8 cellular contexts compared by ENCODE assay signal in genomic region chr5:80654391-80655230, GRCh38. TPM values are rescaled to one million over a fixed set of nuclear protein-coding genes. Genes with fewer than 3 reads are reported as not detected.
A peak's percentile ranks its signal among the peaks of the same experiment; 100 is the strongest.
DNase-seq lines count a peak whose midpoint lies in the region; ATAC-seq, FAIRE-seq and TF ChIP-seq lines count a peak whose summit lies in the region.

TSS of gene DHFR (minus strand) at chr5:80654983. CDS start at chr5:80654489, 494 bp downstream.
TSS of gene MSH3 (plus strand) at chr5:80654652. CDS start at chr5:80654728, 76 bp downstream.

- TF ChIP-seq POLR2A in A549 (IDR thresholded peaks at IDR 0.05; ENCODE audit: low read length) (peak; percentile 79), breast epithelium (IDR thresholded peaks at IDR 0.05) (no peak)

- FAIRE-seq in A549 (lab: Jason Lieb, UNC): no peak

- peak; percentile 74 to 90 for ATAC-seq in A549
- peak; percentile 48 for ATAC-seq in GM18867 (IDR thresholded peaks at IDR 0.05; ENCODE audit: unreplicated experiment)
- ATAC-seq in HG03108 (IDR thresholded peaks at IDR 0.05; ENCODE audit: unreplicated experiment): peak; percentile 38

- H3K9me3 ChIP-seq in A549 (no peaks in the 10 kb centered on the region), breast epithelium (no peaks in the 10 kb centered on the region), iPS-20b (ENCODE audit: insufficient read depth, low read depth, low read length) (no peaks in the 10 kb centered on the region), skeletal muscle tissue (ENCODE audit: control insufficient read depth in 3 of 3, low read length in 3 of 3) (no peaks in the 10 kb centered on the region)

- peaks cover 10% of the 10 kb centered on the region; the same call in 1 of the 3 replicates for H3K4me1 ChIP-seq in A549
- peaks cover 3 to 7% of the 10 kb centered on the region in 2 donors for H3K4me1 ChIP-seq in breast epithelium
- H3K4me1 ChIP-seq in iPS-20b (ENCODE audit: insufficient read depth, low read length): peaks cover 10% of the 10 kb centered on the region; the same call in 1 of the 2 replicates
- H3K4me1 ChIP-seq in skeletal muscle tissue (ENCODE audit: control insufficient read depth in 3 of 3, insufficient read depth in 3 of 3, low read length in 3 of 3): peaks cover 4 to 13% (median 12%) of the 10 kb centered on the region in 3 donors

- TF ChIP-seq CTCF in A549 (IDR thresholded peaks at IDR 0.05) (peak; percentile 31), VCaP (conservative IDR thresholded peaks at IDR 0.05) (no peak; the same call in 1 of the 2 replicates), breast epithelium (IDR thresholded peaks at IDR 0.05) (peak in 1 of 3 donors; percentile 10)

- peak within 1 kb of the TSS; percentile 76 for H3K4me2 ChIP-seq in A549

- H3K27ac ChIP-seq in A549 (peak within 1 kb of the TSS; percentile 96 to 98), VCaP (peak within 1 kb of the TSS; percentile 83), breast epithelium (peak within 1 kb of the TSS; percentile 82 to 93), iPS-20b (ENCODE audit: low read length) (peak within 1 kb of the TSS; percentile 76), skeletal muscle tissue (ENCODE audit: low read depth, low read length) (peak within 1 kb of the TSS; percentile 84)

- H3K27me3 ChIP-seq in breast epithelium (no peaks in the 10 kb centered on the region), iPS-20b (ENCODE audit: insufficient read depth, low read length) (no peaks in the 10 kb centered on the region), skeletal muscle tissue (ENCODE audit: control insufficient read depth in 3 of 3, insufficient read depth in 3 of 3, low read length in 3 of 3) (no peaks in the 10 kb centered on the region)

- DNase-seq in A549 (ENCODE audit: low read depth in 1 of 2, low spot score in 1 of 2) (peak; percentile 85 to 94), NCI-H2196 treated with DMSO at 0.1 percent for 48 hours (lab: John Stamatoyannopoulos, UW; ENCODE audit: unreplicated experiment) (peak; percentile 71), breast epithelium (ENCODE audit: low spot score in 2 of 2) (peak; percentile 66 to 86)

- peak in 1 of 2 experiments; percentile 19; a peak in 1 of 5 replicates for TF ChIP-seq RAD21 in A549 (conservative IDR thresholded peaks at IDR 0.05 in 1 of 2, IDR thresholded peaks at IDR 0.05 in 1 of 2)

- H3K9ac ChIP-seq in iPS-20b (ENCODE audit: low read depth, low read length) (peak within 1 kb of the TSS; percentile 95), skeletal muscle tissue (ENCODE audit: low read depth in 1 of 3, low read length in 3 of 3) (peak within 1 kb of the TSS; percentile 81 to 97 (median 90))

- POLR2A ChIA-PET in A549 (lab: Yijun Ruan, JAX): interaction anchor here (0.7 to 1.9 kb wide), 4 partner anchors 10 to 173 kb away, joined by 3 to 8 read pairs (median 6); no protein-coding TSS in a partner anchor

- no peak for TF ChIP-seq EP300 in A549 (IDR thresholded peaks at IDR 0.05)

- CTCF ChIA-PET in A549 (lab: Yijun Ruan, JAX): interaction anchor here (0.7 to 1.3 kb wide), 2 partner anchors 13 to 166 kb away, joined by 3 to 4 read pairs; partner anchors contain the start of gene FAM151B

- H3K4me3 ChIP-seq in A549: peak within 1 kb of the TSS; percentile 78
- H3K4me3 ChIP-seq in breast epithelium: peak within 1 kb of the TSS; percentile 86 to 94 (median 90)
- peak within 1 kb of the TSS; percentile 79 for H3K4me3 ChIP-seq in iPS-20b (ENCODE audit: low read length)
- H3K4me3 ChIP-seq in skeletal muscle tissue (ENCODE audit: low read length in 3 of 3): peak within 1 kb of the TSS; percentile 89 to 92 (median 89)

- H3K36me3 ChIP-seq in breast epithelium (no peaks in the 10 kb centered on the region), iPS-20b (ENCODE audit: insufficient read depth, low read depth, low read length) (peaks cover 34% of the 10 kb centered on the region), skeletal muscle tissue (ENCODE audit: control insufficient read depth in 3 of 3, insufficient read depth in 3 of 3, low read length in 3 of 3) (peaks cover 6 to 26% (median 7%) of the 10 kb centered on the region in 3 donors)

- WGBS in A549 (ENCODE audit: missing lambda C conversion rate): 2% methylated on average over 4 of the region's 74 CpGs

- intact Hi-C loops in breast epithelium (cut with DNase I; ENCODE audit: low total_unique reads): loop anchor here (5.0 kb wide), 1 partner anchor 682 kb away; no protein-coding TSS in a partner anchor

TF ChIP-seq in A549, 52 proteins besides CTCF, POLR2A, EP300 and RAD21:
- no peak for TF ChIP-seq CEBPB (IDR thresholded peaks at IDR 0.05)
- no peak for TF ChIP-seq CBX8 (IDR thresholded peaks at IDR 0.05)
- peak; percentile 91; the same call in 2 of the 3 replicates for TF ChIP-seq BCL3 (IDR thresholded peaks at IDR 0.05)
- no peak for TF ChIP-seq EHF (CRISPR knock-in tag; IDR thresholded peaks at IDR 0.05)
- TF ChIP-seq, protein P1, sequence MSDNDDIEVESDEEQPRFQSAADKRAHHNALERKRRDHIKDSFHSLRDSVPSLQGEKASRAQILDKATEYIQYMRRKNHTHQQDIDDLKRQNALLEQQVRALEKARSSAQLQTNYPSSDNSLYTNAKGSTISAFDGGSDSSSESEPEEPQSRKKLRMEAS (IDR thresholded peaks at IDR 0.05): peak; percentile 41
- peak; percentile 90 for TF ChIP-seq PHF8 (IDR thresholded peaks at IDR 0.05; ENCODE audit: borderline replicate concordance, low read depth)
- TF ChIP-seq JUN (IDR thresholded peaks at IDR 0.05): peak; percentile 74 to 90
- peak; percentile 54 for TF ChIP-seq KDM5A (IDR thresholded peaks at IDR 0.05)
TF ChIP-seq in A549: peak in this region for 5.

RNA-seq across cellular contexts. Expression of gene DHFR, which starts in this region (rescaled TPM):
- polyA plus RNA-seq in A549 (2011; rRNA removed) (44.3 and 61.3 TPM in 2 replicates), A549 (2017; fragmentation: RNase III; extraction: RNeasy Plus Mini Kit Qiagen cat#74134 plus additional on column Dnase treatment) (87.0 to 99.4 TPM (median 91.1 TPM) in 3 replicates)
- polyA plus RNA-seq in A549 (2012; cell fraction: cytosol; rRNA removed): 35.0 and 39.0 TPM in 2 replicates
- 12.8 and 19.0 TPM in 2 replicates for polyA plus RNA-seq in A549 (2012; cell fraction: nucleus; rRNA removed)
- 25.1 and 40.2 TPM in 2 replicates for polyA minus RNA-seq in A549 (2011; rRNA and poly(A)+ RNA removed)
- total RNA-seq in breast epithelium (10 to 100 TPM in 2 of 3 donors, 1 to 10 TPM in 1; 6.9 to 22.4 (median 10.8) TPM), skeletal muscle tissue (13.0 TPM)

RNA-seq across cellular contexts. Expression of gene MSH3, which starts in this region (rescaled TPM):
- polyA plus RNA-seq in A549 (2011; rRNA removed): 11.0 and 13.1 TPM in 2 replicates
- 2.4 and 2.8 TPM in 2 replicates for polyA plus RNA-seq in A549 (2012; cell fraction: cytosol; rRNA removed)
- 1.0 and 1.6 TPM in 2 replicates for polyA plus RNA-seq in A549 (2012; cell fraction: nucleus; rRNA removed)
- polyA plus RNA-seq in A549 (2017; fragmentation: RNase III; extraction: RNeasy Plus Mini Kit Qiagen cat#74134 plus additional on column Dnase treatment): 9.0 to 9.3 TPM (median 9.3 TPM) in 3 replicates
- 8.1 and 8.5 TPM in 2 replicates for polyA minus RNA-seq in A549 (2011; rRNA and poly(A)+ RNA removed)
- 10 to 100 TPM; 20.0 to 21.4 (median 21.3) TPM for total RNA-seq in breast epithelium
- total RNA-seq in skeletal muscle tissue: 19.3 TPM

Comparison
In these comparisons a context has a peak if more than half of its experiments do, and no peak if none do; other contexts are left out.
1. Peak in every context shown above with its lines: DNase-seq, ATAC-seq, H3K4me3 ChIP-seq and H3K27ac ChIP-seq.